Comparison of ENCODE assay signal across 19 cellular contexts in the genomic region with DNA sequence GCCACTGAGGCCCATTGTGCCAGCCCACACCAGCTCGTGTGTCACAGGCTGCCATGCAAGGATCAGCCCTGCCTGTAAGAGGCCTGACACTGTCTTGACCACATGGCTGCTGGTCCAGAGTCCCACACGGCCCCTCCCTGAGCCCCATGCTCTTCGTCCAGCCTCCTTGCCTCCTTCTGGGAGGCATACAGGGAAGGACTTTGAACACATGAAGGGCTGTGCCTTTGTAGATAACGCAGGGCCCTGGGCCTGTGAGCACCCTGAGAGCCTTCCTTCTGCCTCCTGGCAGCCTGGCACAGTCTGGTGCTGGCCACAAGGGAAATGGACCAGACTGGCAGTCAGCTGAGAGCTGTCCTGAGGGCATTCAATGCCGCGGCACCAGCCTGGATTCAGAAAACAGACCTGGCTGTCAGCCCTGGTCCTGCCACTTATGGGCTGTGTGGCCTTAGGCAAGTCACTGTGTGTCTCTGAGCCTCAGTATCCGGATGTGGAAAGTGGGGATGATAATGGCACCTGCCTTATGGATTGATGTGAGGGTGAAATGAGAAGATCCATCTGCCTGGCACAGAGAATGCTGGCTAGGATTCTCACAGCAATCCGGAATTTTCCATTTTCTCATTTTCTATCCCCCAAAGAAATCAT. TPM values are rescaled to one million over a fixed set of nuclear protein-coding genes. Genes with fewer than 3 reads are reported as not detected.
DNase-seq lines count a peak whose midpoint lies in the region; ATAC-seq and TF ChIP-seq lines count a peak whose summit lies in the region.
"Had no signal": no experiment of that assay in that cellular context is flagged by ENCODE, and none has a peak within 500 bp of the region (broad histone marks: within the 10 kb centered on the region; RNA-seq: fewer than 3 reads in every experiment).

No MANE protein-coding gene starts in this region.

- H3K36me3 Mint-ChIP-seq in natural killer cell = no peaks in the 10 kb centered on the region
- no peaks in the 10 kb centered on the region for H3K36me3 Mint-ChIP-seq in natural killer cell treated with Interleukin-12 subunit alpha and Interleukin-12 subunit beta and Interleukin-15 and Interleukin-18, amount 100 ng/mL, for 72 hours

- H3K9ac ChIP-seq in mucosa of rectum (ENCODE audit: low read depth in 1 of 2, low read length in 2 of 2) = peak overlapping the region; percentile 24 to 67

- no peaks in the 10 kb centered on the region for H3K9me3 ChIP-seq in body of pancreas
- no peaks in the 10 kb centered on the region for H3K9me3 ChIP-seq in mucosa of rectum (ENCODE audit: control insufficient read depth in 2 of 2, low read length in 2 of 2)
- H3K9me3 ChIP-seq: breast epithelium, Caco-2, neutrophil had no signal

- ATAC-seq in natural killer cell (no peak), body of pancreas (no peak)
- no peak for ATAC-seq in natural killer cell treated with Interleukin-12 subunit alpha and Interleukin-12 subunit beta and Interleukin-15 and Interleukin-18, amount 100 ng/mL, for 72 hours
- ATAC-seq: foreskin keratinocyte, PC-3 had no signal

- no peak for DNase-seq in natural killer cell
- DNase-seq in natural killer cell treated with Interleukin-12 subunit alpha and Interleukin-12 subunit beta and Interleukin-15 and Interleukin-18, amount 100 ng/mL, for 72 hours (ENCODE audit: low spot score) = no peak
- DNase-seq in body of pancreas = no peak
- DNase-seq in GM20000 (ENCODE audit: low spot score) = no peak
- DNase-seq in HK-2 (ENCODE audit: unreplicated experiment) = no peak
- no peak for DNase-seq in HuH-7.5 (ENCODE audit: low spot score)
- DNase-seq: Caco-2, dermis blood vessel endothelial cell, foreskin keratinocyte, NCI-H1694 treated with DMSO at 0.1 percent for 48 hours, NCI-H2227 treated with DMSO at 0.1 percent for 48 hours, PC-3 had no signal

- TF ChIP-seq CTCF in natural killer cell (IDR thresholded peaks at IDR 0.05) (no peak), body of pancreas (IDR thresholded peaks at IDR 0.05) (no peak), GM20000 (IDR thresholded peaks at IDR 0.05; ENCODE audit: extremely low read depth, missing control alignments) (no peak)

- H3K4me3 Mint-ChIP-seq in natural killer cell = peak overlapping the region; percentile 31
- no peak overlapping the region for H3K4me3 Mint-ChIP-seq in natural killer cell treated with Interleukin-12 subunit alpha and Interleukin-12 subunit beta and Interleukin-15 and Interleukin-18, amount 100 ng/mL, for 72 hours
- H3K4me3 Mint-ChIP-seq: T-helper 2 cell treated with Interferon-gamma antibody and Interleukin-4, amounts not matched to agents 5 μg/mL and 100 μg/mL, for 36 hours had no signal

- peak overlapping the region in 1 of 2 donors; percentile 24 for H3K27ac Mint-ChIP-seq in natural killer cell
- peak overlapping the region in 1 of 2 donors; percentile 93 for H3K27ac Mint-ChIP-seq in natural killer cell treated with Interleukin-12 subunit alpha and Interleukin-12 subunit beta and Interleukin-15 and Interleukin-18, amount 100 ng/mL, for 72 hours
- H3K27ac Mint-ChIP-seq: IgD-negative memory B cell had no signal

- H3K4me1 Mint-ChIP-seq in natural killer cell = peaks cover 15 to 34% of the 10 kb centered on the region in 2 donors
- H3K4me1 Mint-ChIP-seq in natural killer cell treated with Interleukin-12 subunit alpha and Interleukin-12 subunit beta and Interleukin-15 and Interleukin-18, amount 100 ng/mL, for 72 hours (ENCODE audit: low read depth in 2 of 2) = peaks cover 13% of the 10 kb centered on the region in 2 donors

- H3K4me1 ChIP-seq in body of pancreas = peaks cover 81% of the 10 kb centered on the region
- peaks cover 54 to 77% of the 10 kb centered on the region in 2 donors for H3K4me1 ChIP-seq in mucosa of rectum (ENCODE audit: control insufficient read depth in 2 of 2, insufficient read depth in 2 of 2, low read length in 2 of 2)

- H3K27me3 Mint-ChIP-seq in natural killer cell (ENCODE audit: low read depth in 2 of 2) = peaks cover 6% of the 10 kb centered on the region in 2 donors
- H3K27me3 Mint-ChIP-seq in natural killer cell treated with Interleukin-12 subunit alpha and Interleukin-12 subunit beta and Interleukin-15 and Interleukin-18, amount 100 ng/mL, for 72 hours = peaks cover 0 to 3% of the 10 kb centered on the region in 2 donors

- TF ChIP-seq POLR2A in body of pancreas (IDR thresholded peaks at IDR 0.05) = no peak

- H3K36me3 ChIP-seq in body of pancreas (replicated peaks in 1 of 2; ENCODE audit: insufficient read depth in 1 of 2, low read depth in 2 of 2) (no peaks in the 10 kb centered on the region), mucosa of rectum (ENCODE audit: control insufficient read depth in 2 of 2, insufficient read depth in 2 of 2, low read length in 2 of 2) (no peaks in the 10 kb centered on the region)
- H3K36me3 ChIP-seq: breast epithelium had no signal

- intact Hi-C loops in natural killer cell (cut with micrococcal nuclease) = no loop called here
- intact Hi-C loops in body of pancreas (cut with DNase I) = no loop called here

- H3K27me3 ChIP-seq in body of pancreas (no peaks in the 10 kb centered on the region), mucosa of rectum (ENCODE audit: control insufficient read depth in 2 of 2, insufficient read depth in 2 of 2, low read length in 2 of 2) (no peaks in the 10 kb centered on the region)
- H3K27me3 ChIP-seq: breast epithelium, foreskin keratinocyte, neutrophil had no signal

- no peaks in the 10 kb centered on the region for H3K9me3 Mint-ChIP-seq in natural killer cell
- no peaks in the 10 kb centered on the region for H3K9me3 Mint-ChIP-seq in natural killer cell treated with Interleukin-12 subunit alpha and Interleukin-12 subunit beta and Interleukin-15 and Interleukin-18, amount 100 ng/mL, for 72 hours
- H3K9me3 Mint-ChIP-seq: IgD-negative memory B cell; T-helper 2 cell treated with Interferon-gamma antibody and Interleukin-4, amounts not matched to agents 5 μg/mL and 100 μg/mL, for 36 hours had no signal

- peak overlapping the region; percentile 11 to 90 (median 80) for H3K27ac ChIP-seq in body of pancreas
- peak overlapping the region; percentile 90 to 94 for H3K27ac ChIP-seq in mucosa of rectum (ENCODE audit: low read depth in 2 of 2, low read length in 2 of 2)
- H3K27ac ChIP-seq: epithelial cell of prostate, foreskin keratinocyte, neutrophil had no signal

- H3K4me3 ChIP-seq in body of pancreas (no peak overlapping the region), mucosa of rectum (ENCODE audit: low read length in 2 of 2) (peak overlapping the region in 1 of 2 donors; percentile 48)
- H3K4me3 ChIP-seq: breast epithelium had no signal

- WGBS in body of pancreas, 2 donors = 72 to 76% methylated on average over 3 to 6 of the region's 8 CpGs

RNA-seq across cellular contexts. Expression of a gene that starts 19.2 kb away (rescaled TPM):
- total RNA-seq in natural killer cell (under 1 TPM; 0.28 to 0.93 (median 0.43) TPM), body of pancreas (10 to 100 TPM; 19.2 to 58.0 TPM)
- not detected for total RNA-seq in natural killer cell treated with Interleukin-12 subunit alpha and Interleukin-12 subunit beta and Interleukin-15 and Interleukin-18, amount 100 ng/mL, for 72 hours

RNA-seq across cellular contexts. Expression of a gene that starts 45.7 kb away (rescaled TPM):
- 1 to 10 TPM; 1.2 to 2.1 (median 1.9) TPM for total RNA-seq in natural killer cell
- 1 to 10 TPM; 1.1 to 1.9 TPM for total RNA-seq in natural killer cell treated with Interleukin-12 subunit alpha and Interleukin-12 subunit beta and Interleukin-15 and Interleukin-18, amount 100 ng/mL, for 72 hours
- not detected for total RNA-seq in body of pancreas
- total RNA-seq: Caco-2, foreskin keratinocyte, mesenteric fat pad had no signal

Comparison
In these comparisons a context has a peak if more than half of its experiments do, and no peak if none do; other contexts are left out.
1. RNA of a gene that starts 19.2 kb away (total RNA-seq): 19.2 to 58.0 TPM in body of pancreas; 0.28 to 0.93 TPM in natural killer cell and not detected in natural killer cell treated with Interleukin-12 subunit alpha and Interleukin-12 subunit beta and Interleukin-15 and Interleukin-18, amount 100 ng/mL, for 72 hours; every median in the first group is over 10 times any median in the second.